In the genomic region with DNA sequence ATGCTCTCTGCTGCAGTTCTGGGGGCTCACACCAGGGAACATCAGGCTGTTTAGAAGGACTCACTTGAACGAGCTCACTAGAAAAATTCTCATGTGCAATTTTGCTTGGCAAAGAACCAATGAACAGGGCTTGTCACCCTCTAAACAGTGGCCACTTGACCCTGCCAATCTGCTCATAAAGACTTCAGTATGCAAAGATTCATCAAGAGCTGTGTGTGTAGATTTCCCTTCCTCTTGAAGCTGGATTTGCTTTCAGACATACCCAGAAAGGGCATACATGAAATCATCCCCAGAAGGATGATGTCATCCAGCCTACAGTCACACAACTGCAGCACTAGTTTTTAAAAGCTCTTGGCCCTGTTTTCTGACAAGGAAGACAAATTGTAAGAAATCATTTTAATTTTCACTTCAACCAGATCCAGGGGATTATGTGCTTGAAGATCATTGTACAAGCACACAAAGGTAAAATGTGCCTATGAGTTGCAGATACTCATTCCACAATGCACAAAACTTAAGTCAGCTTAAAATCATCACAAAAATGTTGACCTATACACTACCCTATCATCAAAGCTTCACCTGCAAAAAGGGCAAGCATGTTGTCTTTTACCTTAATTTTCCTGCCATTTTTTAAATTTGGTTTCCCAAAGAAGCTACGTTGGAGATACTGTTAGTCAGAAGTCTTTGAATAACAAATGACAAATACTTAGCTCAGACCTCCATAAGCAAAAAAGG, we compare ENCODE assay signal across 8 cellular contexts. TPM values are rescaled to one million over a fixed set of nuclear protein-coding genes. Genes with fewer than 3 reads are reported as not detected.
DNase-seq lines count a peak whose midpoint lies in the region; TF ChIP-seq lines count a peak whose summit lies in the region.

No MANE protein-coding gene starts in this region.

- H3K9me3 Mint-ChIP-seq in neural crest cell: no peaks in the 10 kb centered on the region
- H3K9me3 Mint-ChIP-seq in activated T-cell treated with anti-CD3 and anti-CD28 coated beads, Interleukin-2, amount 50 U/mL, for 24 hours: no peaks in the 10 kb centered on the region

- in situ Hi-C loops in GM13976 (cut with MboI; ENCODE audit: low sequenced_read_pairs, unreplicated experiment): no loop called here

- DNase-seq in DMS79 treated with DMSO at 0.1 percent for 48 hours (lab: John Stamatoyannopoulos, UW) (peak; percentile 99), NCI-H187 treated with DMSO at 0.1 percent for 48 hours (lab: John Stamatoyannopoulos, UW) (peak; percentile 78), cardiac fibroblast (ENCODE audit: low read depth in 2 of 2) (peak; percentile 51 to 75), neural crest cell (ENCODE audit: low read depth, low spot score) (no peak), GM13976 (ENCODE audit: low spot score) (no peak), NCI-H146 treated with DMSO at 0.1 percent for 48 hours (lab: John Stamatoyannopoulos, UW; ENCODE audit: unreplicated experiment) (no peak)
- DNase-seq in activated CD4-positive, CD25-positive, alpha-beta regulatory T cell treated with anti-CD3 and anti-CD28 coated beads, Interleukin-2, amount 50 U/mL, for 72 hours: no peak
- no peak for DNase-seq in activated T-cell treated with anti-CD3 and anti-CD28 coated beads, Interleukin-2, amount 50 U/mL, for 24 hours

- H3K27me3 Mint-ChIP-seq in neural crest cell (ENCODE audit: low read depth): no peaks in the 10 kb centered on the region
- H3K27me3 Mint-ChIP-seq in activated T-cell treated with anti-CD3 and anti-CD28 coated beads, Interleukin-2, amount 50 U/mL, for 24 hours: no peaks in the 10 kb centered on the region

- peaks cover 53% of the 10 kb centered on the region for H3K4me1 Mint-ChIP-seq in neural crest cell
- H3K4me1 Mint-ChIP-seq in activated T-cell treated with anti-CD3 and anti-CD28 coated beads, Interleukin-2, amount 50 U/mL, for 24 hours (ENCODE audit: low read depth): peaks cover 26% of the 10 kb centered on the region

- H3K36me3 Mint-ChIP-seq in neural crest cell (ENCODE audit: low read depth): no peaks in the 10 kb centered on the region
- no peaks in the 10 kb centered on the region for H3K36me3 Mint-ChIP-seq in activated T-cell treated with anti-CD3 and anti-CD28 coated beads, Interleukin-2, amount 50 U/mL, for 24 hours (ENCODE audit: low read depth)

- TF ChIP-seq CTCF in cardiac fibroblast (IDR thresholded peaks at IDR 0.05; ENCODE audit: low read depth, low read length): no peak
- TF ChIP-seq CTCF in neural crest cell (conservative IDR thresholded peaks at IDR 0.05): no peak
- TF ChIP-seq CTCF in GM13976 (IDR thresholded peaks at IDR 0.05; ENCODE audit: borderline replicate concordance, control extremely low read depth, extremely low read depth, insufficient read depth, missing control alignments): no peak

- no peak overlapping the region for H3K4me3 ChIP-seq in cardiac fibroblast (replicated peaks in 1 of 2; ENCODE audit: low read depth in 2 of 2, low read length in 2 of 2)

- H3K27ac Mint-ChIP-seq in neural crest cell (ENCODE audit: unreplicated experiment): peak overlapping the region; percentile 46
- no peak overlapping the region for H3K27ac Mint-ChIP-seq in activated T-cell treated with anti-CD3 and anti-CD28 coated beads, Interleukin-2, amount 50 U/mL, for 24 hours

- H3K4me3 Mint-ChIP-seq in neural crest cell: peak overlapping the region; percentile 22
- no peak overlapping the region for H3K4me3 Mint-ChIP-seq in activated T-cell treated with anti-CD3 and anti-CD28 coated beads, Interleukin-2, amount 50 U/mL, for 24 hours

RNA-seq across cellular contexts. Expression of gene STK24, which starts 5.2 kb away (rescaled TPM):
- 113 and 114 TPM in 2 replicates for total RNA-seq in neural crest cell

Comparison
In these comparisons a context has a peak if more than half of its experiments do, and no peak if none do; other contexts are left out.
1. DNase-seq: peak in DMS79 treated with DMSO at 0.1 percent for 48 hours (single experiment), NCI-H187 treated with DMSO at 0.1 percent for 48 hours (single experiment) and cardiac fibroblast (2 of 2); none in neural crest cell (single experiment), GM13976 (single experiment), NCI-H146 treated with DMSO at 0.1 percent for 48 hours (single experiment), activated CD4-positive, CD25-positive, alpha-beta regulatory T cell treated with anti-CD3 and anti-CD28 coated beads, Interleukin-2, amount 50 U/mL, for 72 hours (single experiment) and activated T-cell treated with anti-CD3 and anti-CD28 coated beads, Interleukin-2, amount 50 U/mL, for 24 hours (single experiment).